15 cellular contexts compared by ENCODE assay signal in the genomic region with DNA sequence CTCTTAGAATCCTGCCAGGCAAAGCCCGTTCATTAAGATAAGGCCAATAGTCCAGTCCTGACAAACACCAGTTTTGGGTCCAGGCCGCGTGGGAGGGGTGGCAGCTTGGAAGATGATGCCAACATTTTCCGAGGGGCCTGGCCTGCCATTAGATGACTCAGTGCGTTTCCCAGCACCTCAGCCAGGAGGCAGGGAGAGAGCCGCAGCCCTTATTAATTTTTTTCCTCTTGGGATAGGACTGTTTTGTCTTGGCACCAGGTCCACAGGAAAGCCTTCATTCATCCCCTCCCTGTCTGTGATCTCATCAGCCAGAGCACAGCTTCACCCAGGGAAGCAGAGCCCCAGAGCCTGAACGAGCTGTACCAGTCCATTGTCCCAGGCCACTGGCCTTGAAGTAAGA. TPM values are rescaled to one million over a fixed set of nuclear protein-coding genes. Genes with fewer than 3 reads are reported as not detected.
A peak's percentile ranks its signal among the peaks of the same experiment; 100 is the strongest.
DNase-seq lines count a peak whose midpoint lies in the region; ATAC-seq and TF ChIP-seq lines count a peak whose summit lies in the region.
"Had no signal": no experiment of that assay in that cellular context is flagged by ENCODE, and none has a peak within 500 bp of the region (broad histone marks: within the 10 kb centered on the region; RNA-seq: fewer than 3 reads in every experiment).

No MANE protein-coding gene starts in this region.

- no peaks in the 10 kb centered on the region for H3K9me3 Mint-ChIP-seq in nephron progenitor cell
- H3K9me3 Mint-ChIP-seq: activated CD4-positive, alpha-beta T cell treated with anti-CD3 and anti-CD28 coated beads, Interleukin-2, amount 10 ng/mL, durations not matched to agents 7 days and 5 days; IgD-negative memory B cell had no signal

- WGBS in SK-N-SH (ENCODE audit: low lambda C conversion rate): 59% methylated on average over 6 of the region's 7 CpGs

- TF ChIP-seq EP300 in SK-N-SH (IDR thresholded peaks at IDR 0.05; ENCODE audit: borderline replicate concordance in 1 of 2, low read depth in 1 of 2, low read length in 1 of 2): no peak

- ATAC-seq in HG02610 (IDR thresholded peaks at IDR 0.05; ENCODE audit: unreplicated experiment) (no peak), GM19035 (IDR thresholded peaks at IDR 0.05; ENCODE audit: unreplicated experiment) (no peak)

- no peaks in the 10 kb centered on the region for H3F3A ChIP-seq in SK-N-SH (replicated peaks; ENCODE audit: insufficient read depth)

- DNase-seq in A673 (ENCODE audit: low spot score): peak; percentile 9
- no peak for DNase-seq in SK-N-SH
- DNase-seq in fibroblast of pulmonary artery (ENCODE audit: low read depth): peak; percentile 88
- no peak for DNase-seq in nephron progenitor cell
- DNase-seq in HuH-7 (ENCODE audit: low spot score): no peak
- no peak for DNase-seq in NCI-H1694 treated with DMSO at 0.1 percent for 48 hours (lab: John Stamatoyannopoulos, UW)
- DNase-seq: activated CD4-positive, alpha-beta T cell treated with anti-CD3 and anti-CD28 coated beads, Interleukin-2, amount 10 ng/mL, durations not matched to agents 7 days and 5 days had no signal

- no TSS peak for BruUV-seq in A673 (replicated peaks; lab: Mats Ljungman, UMichigan)

- no peak overlapping the region for H3K27ac ChIP-seq in A673 (ENCODE audit: low read depth, low read length, poor library complexity, severe bottlenecking)
- 0 out of 4 replicates have a peak overlapping the region, but pooled peaks of 1 of the 2 experiments have one; percentile 11 for H3K27ac ChIP-seq in SK-N-SH (ENCODE audit: low read depth in 2 of 2, low read length in 1 of 2)
- H3K27ac ChIP-seq: A549, SK-N-MC had no signal

- no peaks in the 10 kb centered on the region for H3K9me2 ChIP-seq in SK-N-SH

- H2AFZ ChIP-seq in SK-N-SH (ENCODE audit: low read depth): peak overlapping the region; percentile 72

- 0 out of 2 replicates have a peak overlapping the region, but pooled peaks have one; percentile 4 for H3K4me2 ChIP-seq in SK-N-SH
- H3K4me2 ChIP-seq: A549 had no signal

- peaks cover 5% of the 10 kb centered on the region for H3K4me1 Mint-ChIP-seq in nephron progenitor cell

- TF ChIP-seq RAD21 in SK-N-SH (IDR thresholded peaks at IDR 0.05; ENCODE audit: low read length): no peak

- TF ChIP-seq CTCF in A673 (conservative IDR thresholded peaks at IDR 0.05; ENCODE audit: low read depth, low read length) (no peak), SK-N-SH (IDR thresholded peaks at IDR 0.05) (no peak), fibroblast of pulmonary artery (IDR thresholded peaks at IDR 0.05; ENCODE audit: low read length, missing control alignments) (no peak), nephron progenitor cell (IDR thresholded peaks at IDR 0.05) (no peak)

- H3K9ac ChIP-seq in SK-N-SH: no peak overlapping the region

- peaks cover 10% of the 10 kb centered on the region for H3K27me3 Mint-ChIP-seq in nephron progenitor cell (ENCODE audit: low read depth, poor library complexity)
- H3K27me3 Mint-ChIP-seq: activated CD4-positive, alpha-beta T cell treated with anti-CD3 and anti-CD28 coated beads, Interleukin-2, amount 10 ng/mL, durations not matched to agents 7 days and 5 days; activated naive CD8-positive, alpha-beta T cell; IgD-negative memory B cell had no signal

- H3K4me1 ChIP-seq in A673 (ENCODE audit: insufficient read depth, low read length, poor library complexity, severe bottlenecking) (no peaks in the 10 kb centered on the region), SK-N-SH (ENCODE audit: control insufficient read depth in 1 of 2, insufficient read depth in 2 of 2, low read depth in 1 of 2, low read length in 1 of 2) (no peaks in the 10 kb centered on the region; a peak in 1 of 4 replicates)
- H3K4me1 ChIP-seq: A549 had no signal

- no peaks in the 10 kb centered on the region for H3K36me3 Mint-ChIP-seq in nephron progenitor cell (ENCODE audit: low read depth)
- H3K36me3 Mint-ChIP-seq: activated naive CD8-positive, alpha-beta T cell; IgD-negative memory B cell had no signal

- H3K79me2 ChIP-seq in SK-N-SH (ENCODE audit: insufficient read depth): peaks cover under 1% of the 10 kb centered on the region; the same call in 1 of the 2 replicates

- H3K27me3 ChIP-seq in A673 (replicated peaks; ENCODE audit: insufficient read depth, low read depth, low read length, poor library complexity) (no peaks in the 10 kb centered on the region), SK-N-SH (ENCODE audit: insufficient read depth) (no peaks in the 10 kb centered on the region)

- H3K36me3 ChIP-seq in A673 (ENCODE audit: insufficient read depth, low read length, poor library complexity, severe bottlenecking): no peaks in the 10 kb centered on the region
- H3K36me3 ChIP-seq in SK-N-SH (replicated peaks in 1 of 2; ENCODE audit: control insufficient read depth in 1 of 2, insufficient read depth in 2 of 2, low read length in 1 of 2): no peaks in the 10 kb centered on the region

- peak overlapping the region; percentile 50 for H3K27ac Mint-ChIP-seq in nephron progenitor cell
- H3K27ac Mint-ChIP-seq: activated CD4-positive, alpha-beta T cell treated with anti-CD3 and anti-CD28 coated beads, Interleukin-2, amount 10 ng/mL, durations not matched to agents 7 days and 5 days; activated naive CD8-positive, alpha-beta T cell; IgD-negative memory B cell had no signal

- POLR2A ChIA-PET in A673 (lab: Charles Lee; ENCODE audit: low non-redundant PET): no interaction called here
- POLR2A ChIA-PET in SK-N-SH (lab: Yijun Ruan, JAX): no interaction called here

- H3K9me3 ChIP-seq in A673 (ENCODE audit: low read depth, low read length, poor library complexity, severe bottlenecking): no peaks in the 10 kb centered on the region
- no peaks in the 10 kb centered on the region for H3K9me3 ChIP-seq in SK-N-SH
- H3K9me3 ChIP-seq: A549 had no signal

- H3K4me3 ChIP-seq in A673 (ENCODE audit: low read depth, low read length, poor library complexity, severe bottlenecking) (no peak overlapping the region), SK-N-SH (ENCODE audit: low read depth in 2 of 2, low read length in 1 of 2) (no peak overlapping the region), fibroblast of pulmonary artery (replicated peaks; ENCODE audit: low read depth, low read length) (no peak overlapping the region)
- H3K4me3 ChIP-seq: A549, SK-N-MC had no signal

- no peaks in the 10 kb centered on the region for H4K20me1 ChIP-seq in SK-N-SH (ENCODE audit: insufficient read depth)

- intact Hi-C loops in A673 (cut with micrococcal nuclease; ENCODE audit: unreplicated experiment): no loop called here

- CTCF ChIA-PET in A673 (lab: Charles Lee): no interaction called here
- CTCF ChIA-PET in SK-N-SH (lab: Yijun Ruan, JAX): interaction anchor here (1.2 to 1.7 kb wide), 3 partner anchors 11 to 315 kb away, joined by 3 to 5 read pairs (median 3); no protein-coding TSS in a partner anchor

- H3K4me3 Mint-ChIP-seq in nephron progenitor cell: no peak overlapping the region
- H3K4me3 Mint-ChIP-seq: activated CD4-positive, alpha-beta T cell treated with anti-CD3 and anti-CD28 coated beads, Interleukin-2, amount 10 ng/mL, durations not matched to agents 7 days and 5 days; activated naive CD8-positive, alpha-beta T cell had no signal

TF ChIP-seq in SK-N-SH, 30 proteins besides CTCF, POLR2A, EP300 and RAD21 (continues in another document):
- TF ChIP-seq, protein P1, sequence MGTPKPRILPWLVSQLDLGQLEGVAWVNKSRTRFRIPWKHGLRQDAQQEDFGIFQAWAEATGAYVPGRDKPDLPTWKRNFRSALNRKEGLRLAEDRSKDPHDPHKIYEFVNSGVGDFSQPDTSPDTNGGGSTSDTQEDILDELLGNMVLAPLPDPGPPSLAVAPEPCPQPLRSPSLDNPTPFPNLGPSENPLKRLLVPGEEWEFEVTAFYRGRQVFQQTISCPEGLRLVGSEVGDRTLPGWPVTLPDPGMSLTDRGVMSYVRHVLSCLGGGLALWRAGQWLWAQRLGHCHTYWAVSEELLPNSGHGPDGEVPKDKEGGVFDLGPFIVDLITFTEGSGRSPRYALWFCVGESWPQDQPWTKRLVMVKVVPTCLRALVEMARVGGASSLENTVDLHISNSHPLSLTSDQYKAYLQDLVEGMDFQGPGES (IDR thresholded peaks at IDR 0.05; ENCODE audit: low read depth, low read length): no peak
- TF ChIP-seq RXRA (IDR thresholded peaks at IDR 0.05; ENCODE audit: borderline replicate concordance, low read depth) (no peak), FOSL2 (IDR thresholded peaks at IDR 0.05; ENCODE audit: borderline replicate concordance, low read depth) (no peak), TEAD4 (IDR thresholded peaks at IDR 0.05; ENCODE audit: borderline replicate concordance, insufficient read depth) (no peak), YY1 (IDR thresholded peaks at IDR 0.05; ENCODE audit: low read depth) (no peak), ELF1 (IDR thresholded peaks at IDR 0.05) (no peak), GATA2 (CRISPR knock-in tag; IDR thresholded peaks at IDR 0.05) (no peak), MEF2A (IDR thresholded peaks at IDR 0.05; ENCODE audit: borderline replicate concordance, low read depth) (no peak), POLR2AphosphoS5 (IDR thresholded peaks at IDR 0.05; ENCODE audit: low read depth, low read length) (no peak)
- TF ChIP-seq, protein P2, sequence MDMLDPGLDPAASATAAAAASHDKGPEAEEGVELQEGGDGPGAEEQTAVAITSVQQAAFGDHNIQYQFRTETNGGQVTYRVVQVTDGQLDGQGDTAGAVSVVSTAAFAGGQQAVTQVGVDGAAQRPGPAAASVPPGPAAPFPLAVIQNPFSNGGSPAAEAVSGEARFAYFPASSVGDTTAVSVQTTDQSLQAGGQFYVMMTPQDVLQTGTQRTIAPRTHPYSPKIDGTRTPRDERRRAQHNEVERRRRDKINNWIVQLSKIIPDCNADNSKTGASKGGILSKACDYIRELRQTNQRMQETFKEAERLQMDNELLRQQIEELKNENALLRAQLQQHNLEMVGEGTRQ (IDR thresholded peaks at IDR 0.05; ENCODE audit: borderline replicate concordance, low read depth, low read length): no peak

RNA-seq across cellular contexts. Expression of a gene that starts 4.7 kb away (rescaled TPM):
- total RNA-seq in A673 (2021): 71.1 and 76.5 TPM in 2 replicates
- 49.5 and 58.6 TPM in 2 replicates for polyA plus RNA-seq in SK-N-SH (2012; rRNA removed)
- polyA plus RNA-seq in SK-N-SH (2012; cell fraction: cytosol; rRNA removed): 45.2 and 46.2 TPM in 2 replicates
- 66.3 and 89.2 TPM in 2 replicates for polyA plus RNA-seq in SK-N-SH (2012; cell fraction: nucleus; rRNA removed)

RNA-seq across cellular contexts. Expression of a gene that starts 33.3 kb away (rescaled TPM):
- total RNA-seq in A673 (2021): not detected in 2 replicates
- polyA plus RNA-seq in SK-N-SH (2012; rRNA removed): not detected in 2 replicates
- polyA plus RNA-seq in SK-N-SH (2012; cell fraction: cytosol; rRNA removed): not detected in 2 replicates
- not detected in 2 replicates for polyA plus RNA-seq in SK-N-SH (2012; cell fraction: nucleus; rRNA removed)
- total RNA-seq: frontal cortex, subcutaneous adipose tissue had no signal
- polyA plus RNA-seq: A549 had no signal

RNA-seq across cellular contexts. Expression of a gene that starts 48.0 kb away (rescaled TPM):
- 1,604 and 1,668 TPM in 2 replicates for total RNA-seq in A673 (2021)
- 4,770 and 5,684 TPM in 2 replicates for polyA plus RNA-seq in SK-N-SH (2012; rRNA removed)
- 7,597 and 10,418 TPM in 2 replicates for polyA plus RNA-seq in SK-N-SH (2012; cell fraction: cytosol; rRNA removed)
- polyA plus RNA-seq in SK-N-SH (2012; cell fraction: nucleus; rRNA removed): 774 and 1,084 TPM in 2 replicates

Comparison
In these comparisons a context has a peak if more than half of its experiments do, and no peak if none do; other contexts are left out.
1. DNase-seq: peak in A673 (single experiment) and fibroblast of pulmonary artery (single experiment); none in SK-N-SH (single experiment), nephron progenitor cell (single experiment), HuH-7 (single experiment) and NCI-H1694 treated with DMSO at 0.1 percent for 48 hours (single experiment).